In genomic region chr13:77523834-77524728, GRCh38 we compare ENCODE assay signal across 26 cellular contexts. TPM values are rescaled to one million over a fixed set of nuclear protein-coding genes. Genes with fewer than 3 reads are reported as not detected.
DNase-seq lines count a peak whose midpoint lies in the region; ATAC-seq and TF ChIP-seq lines count a peak whose summit lies in the region.
"Had no signal": no experiment of that assay in that cellular context is flagged by ENCODE, and none has a peak within 500 bp of the region (broad histone marks: within the 10 kb centered on the region; RNA-seq: fewer than 3 reads in every experiment).

No MANE protein-coding gene starts in this region.

- H3K4me1 ChIP-seq in esophagus muscularis mucosa (peaks cover 0 to 8% (median 3%) of the 10 kb centered on the region in 4 donors), neural progenitor cell (peaks cover 7% of the 10 kb centered on the region)
- H3K4me1 ChIP-seq: vagina had no signal

- H3K27ac ChIP-seq in esophagus muscularis mucosa (replicated peaks in 1 of 4) (no peak overlapping the region), neural progenitor cell (no peak overlapping the region)
- H3K27ac ChIP-seq: vagina had no signal

- no peaks in the 10 kb centered on the region for H3K9me3 ChIP-seq in esophagus muscularis mucosa
- H3K9me3 ChIP-seq in neural progenitor cell (ENCODE audit: low read depth) = no peaks in the 10 kb centered on the region
- H3K9me3 ChIP-seq: vagina had no signal

- peaks cover 4% of the 10 kb centered on the region for H3K4me1 Mint-ChIP-seq in activated naive CD8-positive, alpha-beta T cell treated with anti-CD3 and anti-CD28 coated beads, Interleukin-2, amount 50 U/mL, for 24 hours
- H3K4me1 Mint-ChIP-seq in activated naive CD8-positive, alpha-beta T cell treated with anti-CD3 and anti-CD28 coated beads for 36 hours = peaks cover 16% of the 10 kb centered on the region
- peaks cover 6% of the 10 kb centered on the region for H3K4me1 Mint-ChIP-seq in CD14-positive monocyte
- H3K4me1 Mint-ChIP-seq in neural progenitor cell = no peaks in the 10 kb centered on the region

- DNase-seq in activated naive CD8-positive, alpha-beta T cell treated with anti-CD3 and anti-CD28 coated beads, Interleukin-2, amount 50 U/mL, for 24 hours = no peak
- DNase-seq in activated naive CD8-positive, alpha-beta T cell treated with anti-CD3 and anti-CD28 coated beads for 36 hours = no peak
- DNase-seq in NCI-H2171 (lab: John Stamatoyannopoulos, UW) = peak; percentile 21
- DNase-seq in esophagus muscularis mucosa (ENCODE audit: extremely low spot score) = peak; percentile 17
- DNase-seq in CD14-positive monocyte (ENCODE audit: low spot score) = no peak
- no peak for DNase-seq in stimulated activated naive CD4-positive, alpha-beta T cell treated with Interleukin-2 at 50 U/mL for 16 hours (lab: John Stamatoyannopoulos, UW)
- no peak for DNase-seq in D341Med (ENCODE audit: low spot score)
- DNase-seq in neural progenitor cell (ENCODE audit: low spot score) = no peak
- DNase-seq: activated CD4-positive, CD25-positive, alpha-beta regulatory T cell; activated CD8-positive, alpha-beta memory T cell treated with anti-CD3 and anti-CD28 coated beads for 24 hours; C1 segment of cervical spinal cord; foreskin fibroblast; H9; hypothalamus; kidney; mammary epithelial cell; NCI-H1105; NCI-H2081; NCI-H524; occipital lobe; stimulated activated CD8-positive, alpha-beta memory T cell treated with anti-CD3 and anti-CD28 coated beads, Interleukin-4, amount 100 ng/mL, for 48 hours; substantia nigra; T1000 had no signal

- H3F3A ChIP-seq in neural progenitor cell (ENCODE audit: low read depth) = no peaks in the 10 kb centered on the region

- H3K4me3 Mint-ChIP-seq in activated naive CD8-positive, alpha-beta T cell treated with anti-CD3 and anti-CD28 coated beads, Interleukin-2, amount 50 U/mL, for 24 hours = no peak overlapping the region
- H3K4me3 Mint-ChIP-seq in activated naive CD8-positive, alpha-beta T cell treated with anti-CD3 and anti-CD28 coated beads for 36 hours = no peak overlapping the region
- H3K4me3 Mint-ChIP-seq in CD14-positive monocyte = no peak overlapping the region
- no peak overlapping the region for H3K4me3 Mint-ChIP-seq in neural progenitor cell
- H3K4me3 Mint-ChIP-seq: activated naive CD8-positive, alpha-beta T cell; H9 had no signal

- H3K79me2 ChIP-seq in neural progenitor cell (ENCODE audit: low read depth) = no peaks in the 10 kb centered on the region

- no peaks in the 10 kb centered on the region for H4K20me1 ChIP-seq in neural progenitor cell (ENCODE audit: low read depth)

- WGBS in esophagus muscularis mucosa = 93% methylated on average over 3 of the region's 3 CpGs

- no peak overlapping the region for H3K4me2 ChIP-seq in neural progenitor cell

- TF ChIP-seq POLR2A in esophagus muscularis mucosa (IDR thresholded peaks at IDR 0.05; ENCODE audit: low read depth) = no peak

- H3K27ac Mint-ChIP-seq in activated naive CD8-positive, alpha-beta T cell treated with anti-CD3 and anti-CD28 coated beads, Interleukin-2, amount 50 U/mL, for 24 hours = no peak overlapping the region
- H3K27ac Mint-ChIP-seq in activated naive CD8-positive, alpha-beta T cell treated with anti-CD3 and anti-CD28 coated beads for 36 hours = no peak overlapping the region
- H3K27ac Mint-ChIP-seq in CD14-positive monocyte = no peak overlapping the region
- H3K27ac Mint-ChIP-seq in neural progenitor cell = no peak overlapping the region
- H3K27ac Mint-ChIP-seq: activated naive CD8-positive, alpha-beta T cell; H9 had no signal

- H3K9ac ChIP-seq in neural progenitor cell = no peak overlapping the region

- ATAC-seq in activated naive CD8-positive, alpha-beta T cell treated with anti-CD3 and anti-CD28 coated beads, Interleukin-2, amount 50 U/mL, for 24 hours = peak; percentile 71

- H3K9me3 Mint-ChIP-seq in activated naive CD8-positive, alpha-beta T cell treated with anti-CD3 and anti-CD28 coated beads, Interleukin-2, amount 50 U/mL, for 24 hours = no peaks in the 10 kb centered on the region
- no peaks in the 10 kb centered on the region for H3K9me3 Mint-ChIP-seq in activated naive CD8-positive, alpha-beta T cell treated with anti-CD3 and anti-CD28 coated beads for 36 hours
- H3K9me3 Mint-ChIP-seq in CD14-positive monocyte (peaks cover 0 to 2% (median 0%) of the 10 kb centered on the region in 7 donors), neural progenitor cell (no peaks in the 10 kb centered on the region)

- no peak for TF ChIP-seq EP300 in esophagus muscularis mucosa (IDR thresholded peaks at IDR 0.05)

- H3K4me3 ChIP-seq in esophagus muscularis mucosa = no peak overlapping the region
- H3K4me3 ChIP-seq in neural progenitor cell = no peak overlapping the region
- H3K4me3 ChIP-seq: vagina had no signal

- H3K27me3 ChIP-seq in esophagus muscularis mucosa (no peaks in the 10 kb centered on the region), neural progenitor cell (no peaks in the 10 kb centered on the region)
- H3K27me3 ChIP-seq: vagina had no signal

- no peaks in the 10 kb centered on the region for H3K36me3 ChIP-seq in esophagus muscularis mucosa
- no peaks in the 10 kb centered on the region for H3K36me3 ChIP-seq in neural progenitor cell
- H3K36me3 ChIP-seq: vagina had no signal

- intact Hi-C loops in esophagus muscularis mucosa (cut with DNase I) = no loop called here
- intact Hi-C loops in CD14-positive monocyte (cut with micrococcal nuclease) = no loop called here

- TF ChIP-seq CTCF in esophagus muscularis mucosa (IDR thresholded peaks at IDR 0.05) (no peak), CD14-positive monocyte (IDR thresholded peaks at IDR 0.05) (no peak), neural progenitor cell (IDR thresholded peaks at IDR 0.05) (no peak)

- no peak overlapping the region for H2AFZ ChIP-seq in neural progenitor cell (replicated peaks)

- no peaks in the 10 kb centered on the region for H3K36me3 Mint-ChIP-seq in activated naive CD8-positive, alpha-beta T cell treated with anti-CD3 and anti-CD28 coated beads, Interleukin-2, amount 50 U/mL, for 24 hours (ENCODE audit: low read depth)
- no peaks in the 10 kb centered on the region for H3K36me3 Mint-ChIP-seq in activated naive CD8-positive, alpha-beta T cell treated with anti-CD3 and anti-CD28 coated beads for 36 hours
- H3K36me3 Mint-ChIP-seq in CD14-positive monocyte (no peaks in the 10 kb centered on the region), neural progenitor cell (no peaks in the 10 kb centered on the region)
- H3K36me3 Mint-ChIP-seq: activated naive CD8-positive, alpha-beta T cell had no signal

- H3K27me3 Mint-ChIP-seq in activated naive CD8-positive, alpha-beta T cell treated with anti-CD3 and anti-CD28 coated beads, Interleukin-2, amount 50 U/mL, for 24 hours = peaks cover 3% of the 10 kb centered on the region
- H3K27me3 Mint-ChIP-seq in activated naive CD8-positive, alpha-beta T cell treated with anti-CD3 and anti-CD28 coated beads for 36 hours = peaks cover 7% of the 10 kb centered on the region
- H3K27me3 Mint-ChIP-seq in CD14-positive monocyte (ENCODE audit: low read depth in 3 of 3) (no peaks in the 10 kb centered on the region), neural progenitor cell (ENCODE audit: insufficient read depth, low read depth) (no peaks in the 10 kb centered on the region)

RNA-seq across cellular contexts. Expression of gene SCEL, which starts 11.4 kb away (rescaled TPM):
- not detected for total RNA-seq in activated naive CD8-positive, alpha-beta T cell treated with anti-CD3 and anti-CD28 coated beads for 36 hours
- total RNA-seq in esophagus muscularis mucosa (1 to 10 TPM in 1 of 4 donors, under 1 TPM in 2, not detected in 1; 0.13 to 1.7 (median 0.29) TPM), neural progenitor cell (ENCODE audit: low replicate concordance) (not detected in 2 replicates)
- polyA plus RNA-seq in CD14-positive monocyte = not detected
- total RNA-seq: G401, H9 had no signal

Comparison
In these comparisons a context has a peak if more than half of its experiments do, and no peak if none do; other contexts are left out.
1. DNase-seq: peak in NCI-H2171 (single experiment) and esophagus muscularis mucosa (single experiment); none in activated naive CD8-positive, alpha-beta T cell treated with anti-CD3 and anti-CD28 coated beads, Interleukin-2, amount 50 U/mL, for 24 hours (single experiment), activated naive CD8-positive, alpha-beta T cell treated with anti-CD3 and anti-CD28 coated beads for 36 hours (single experiment), CD14-positive monocyte (single experiment), stimulated activated naive CD4-positive, alpha-beta T cell treated with Interleukin-2 at 50 U/mL for 16 hours (single experiment), D341Med (single experiment) and neural progenitor cell (single experiment).